ENCODE assay signal across 1 cellular context in the genomic region with DNA sequence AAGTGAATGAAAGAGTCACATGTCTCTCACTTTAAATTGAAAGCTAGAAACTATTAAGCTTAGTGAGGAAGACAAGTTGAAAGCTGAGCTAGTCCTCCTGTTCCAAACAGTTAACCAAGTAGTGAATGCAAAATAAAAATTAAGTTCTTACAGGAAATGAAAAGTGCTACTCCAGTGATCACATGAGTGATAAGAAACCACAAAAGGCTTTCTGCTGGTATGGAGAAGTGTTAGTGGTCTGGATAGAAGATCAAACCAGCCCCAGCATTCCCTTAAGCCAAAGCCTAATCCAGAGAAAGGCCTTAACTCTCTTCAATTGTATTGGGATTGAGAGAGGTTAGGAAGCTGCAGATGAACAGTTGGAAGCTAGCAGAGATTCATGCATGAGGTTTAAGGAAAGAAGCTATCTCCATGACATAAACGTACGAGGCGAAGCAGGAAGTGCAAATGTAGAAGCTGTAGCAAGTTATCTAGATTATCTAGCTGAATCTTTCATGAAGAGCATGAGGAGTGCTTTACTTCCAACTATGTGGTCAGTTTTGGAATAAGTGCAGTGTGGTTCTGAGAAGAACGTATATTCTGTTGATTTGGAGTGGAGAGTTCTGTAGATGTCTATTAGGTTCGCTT.
TF ChIP-seq lines count a peak whose summit lies in the region.

No MANE protein-coding gene starts in this region.

TF ChIP-seq in SK-N-SH, 30 proteins besides CTCF, POLR2A, EP300 and RAD21 (continued from another document):
- TF ChIP-seq, protein P1, sequence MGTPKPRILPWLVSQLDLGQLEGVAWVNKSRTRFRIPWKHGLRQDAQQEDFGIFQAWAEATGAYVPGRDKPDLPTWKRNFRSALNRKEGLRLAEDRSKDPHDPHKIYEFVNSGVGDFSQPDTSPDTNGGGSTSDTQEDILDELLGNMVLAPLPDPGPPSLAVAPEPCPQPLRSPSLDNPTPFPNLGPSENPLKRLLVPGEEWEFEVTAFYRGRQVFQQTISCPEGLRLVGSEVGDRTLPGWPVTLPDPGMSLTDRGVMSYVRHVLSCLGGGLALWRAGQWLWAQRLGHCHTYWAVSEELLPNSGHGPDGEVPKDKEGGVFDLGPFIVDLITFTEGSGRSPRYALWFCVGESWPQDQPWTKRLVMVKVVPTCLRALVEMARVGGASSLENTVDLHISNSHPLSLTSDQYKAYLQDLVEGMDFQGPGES (IDR thresholded peaks at IDR 0.05; ENCODE audit: low read depth, low read length): no peak
- TF ChIP-seq, protein P2, sequence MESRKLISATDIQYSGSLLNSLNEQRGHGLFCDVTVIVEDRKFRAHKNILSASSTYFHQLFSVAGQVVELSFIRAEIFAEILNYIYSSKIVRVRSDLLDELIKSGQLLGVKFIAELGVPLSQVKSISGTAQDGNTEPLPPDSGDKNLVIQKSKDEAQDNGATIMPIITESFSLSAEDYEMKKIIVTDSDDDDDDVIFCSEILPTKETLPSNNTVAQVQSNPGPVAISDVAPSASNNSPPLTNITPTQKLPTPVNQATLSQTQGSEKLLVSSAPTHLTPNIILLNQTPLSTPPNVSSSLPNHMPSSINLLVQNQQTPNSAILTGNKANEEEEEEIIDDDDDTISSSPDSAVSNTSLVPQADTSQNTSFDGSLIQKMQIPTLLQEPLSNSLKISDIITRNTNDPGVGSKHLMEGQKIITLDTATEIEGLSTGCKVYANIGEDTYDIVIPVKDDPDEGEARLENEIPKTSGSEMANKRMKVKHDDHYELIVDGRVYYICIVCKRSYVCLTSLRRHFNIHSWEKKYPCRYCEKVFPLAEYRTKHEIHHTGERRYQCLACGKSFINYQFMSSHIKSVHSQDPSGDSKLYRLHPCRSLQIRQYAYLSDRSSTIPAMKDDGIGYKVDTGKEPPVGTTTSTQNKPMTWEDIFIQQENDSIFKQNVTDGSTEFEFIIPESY (IDR thresholded peaks at IDR 0.05; ENCODE audit: borderline replicate concordance, low read depth): no peak
- TF ChIP-seq, protein P3, sequence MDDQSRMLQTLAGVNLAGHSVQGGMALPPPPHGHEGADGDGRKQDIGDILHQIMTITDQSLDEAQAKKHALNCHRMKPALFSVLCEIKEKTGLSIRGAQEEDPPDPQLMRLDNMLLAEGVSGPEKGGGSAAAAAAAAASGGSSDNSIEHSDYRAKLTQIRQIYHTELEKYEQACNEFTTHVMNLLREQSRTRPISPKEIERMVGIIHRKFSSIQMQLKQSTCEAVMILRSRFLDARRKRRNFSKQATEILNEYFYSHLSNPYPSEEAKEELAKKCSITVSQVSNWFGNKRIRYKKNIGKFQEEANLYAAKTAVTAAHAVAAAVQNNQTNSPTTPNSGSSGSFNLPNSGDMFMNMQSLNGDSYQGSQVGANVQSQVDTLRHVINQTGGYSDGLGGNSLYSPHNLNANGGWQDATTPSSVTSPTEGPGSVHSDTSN (IDR thresholded peaks at IDR 0.05): no peak
- TF ChIP-seq, protein P4, sequence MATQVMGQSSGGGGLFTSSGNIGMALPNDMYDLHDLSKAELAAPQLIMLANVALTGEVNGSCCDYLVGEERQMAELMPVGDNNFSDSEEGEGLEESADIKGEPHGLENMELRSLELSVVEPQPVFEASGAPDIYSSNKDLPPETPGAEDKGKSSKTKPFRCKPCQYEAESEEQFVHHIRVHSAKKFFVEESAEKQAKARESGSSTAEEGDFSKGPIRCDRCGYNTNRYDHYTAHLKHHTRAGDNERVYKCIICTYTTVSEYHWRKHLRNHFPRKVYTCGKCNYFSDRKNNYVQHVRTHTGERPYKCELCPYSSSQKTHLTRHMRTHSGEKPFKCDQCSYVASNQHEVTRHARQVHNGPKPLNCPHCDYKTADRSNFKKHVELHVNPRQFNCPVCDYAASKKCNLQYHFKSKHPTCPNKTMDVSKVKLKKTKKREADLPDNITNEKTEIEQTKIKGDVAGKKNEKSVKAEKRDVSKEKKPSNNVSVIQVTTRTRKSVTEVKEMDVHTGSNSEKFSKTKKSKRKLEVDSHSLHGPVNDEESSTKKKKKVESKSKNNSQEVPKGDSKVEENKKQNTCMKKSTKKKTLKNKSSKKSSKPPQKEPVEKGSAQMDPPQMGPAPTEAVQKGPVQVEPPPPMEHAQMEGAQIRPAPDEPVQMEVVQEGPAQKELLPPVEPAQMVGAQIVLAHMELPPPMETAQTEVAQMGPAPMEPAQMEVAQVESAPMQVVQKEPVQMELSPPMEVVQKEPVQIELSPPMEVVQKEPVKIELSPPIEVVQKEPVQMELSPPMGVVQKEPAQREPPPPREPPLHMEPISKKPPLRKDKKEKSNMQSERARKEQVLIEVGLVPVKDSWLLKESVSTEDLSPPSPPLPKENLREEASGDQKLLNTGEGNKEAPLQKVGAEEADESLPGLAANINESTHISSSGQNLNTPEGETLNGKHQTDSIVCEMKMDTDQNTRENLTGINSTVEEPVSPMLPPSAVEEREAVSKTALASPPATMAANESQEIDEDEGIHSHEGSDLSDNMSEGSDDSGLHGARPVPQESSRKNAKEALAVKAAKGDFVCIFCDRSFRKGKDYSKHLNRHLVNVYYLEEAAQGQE (IDR thresholded peaks at IDR 0.05; ENCODE audit: low read depth, low read length): no peak
- TF ChIP-seq FOXJ3 (CRISPR knock-in tag; IDR thresholded peaks at IDR 0.05): no peak
- no peak for TF ChIP-seq RCOR1 (IDR thresholded peaks at IDR 0.05; ENCODE audit: low read length)
- TF ChIP-seq NFIC (IDR thresholded peaks at IDR 0.05; ENCODE audit: borderline replicate concordance): no peak
